18 cellular contexts compared by ENCODE assay signal in genomic region chr17:34248807-34249496, GRCh38. TPM values are rescaled to one million over a fixed set of nuclear protein-coding genes. Genes with fewer than 3 reads are reported as not detected.
DNase-seq lines count a peak whose midpoint lies in the region; ATAC-seq and TF ChIP-seq lines count a peak whose summit lies in the region.
"Had no signal": no experiment of that assay in that cellular context is flagged by ENCODE, and none has a peak within 500 bp of the region (broad histone marks: within the 10 kb centered on the region; RNA-seq: fewer than 3 reads in every experiment).

No MANE protein-coding gene starts in this region.

- TF ChIP-seq CTCF in colonic mucosa (IDR thresholded peaks at IDR 0.05) (no peak), osteoblast (IDR thresholded peaks at IDR 0.05; ENCODE audit: extremely low read depth, low read depth, low read length) (no peak)

- no peaks in the 10 kb centered on the region for H3K79me2 ChIP-seq in osteoblast (ENCODE audit: insufficient read depth, low read length)

- no peak overlapping the region for H2AFZ ChIP-seq in osteoblast (ENCODE audit: low read length)

- DNase-seq in right cardiac atrium: no peak
- no peak for DNase-seq in cardiac septum (ENCODE audit: low spot score)
- no peak for DNase-seq in colonic mucosa
- no peak for DNase-seq in osteoblast (ENCODE audit: insufficient read length, low spot score, missing footprints)
- no peak for DNase-seq in aorta
- no peak for DNase-seq in DMS153 (lab: John Stamatoyannopoulos, UW)
- no peak for DNase-seq in NCI-H748 (lab: John Stamatoyannopoulos, UW; ENCODE audit: unreplicated experiment)
- DNase-seq: activated naive CD4-positive, alpha-beta T cell; central memory CD4-positive, alpha-beta T cell; DMS 273 treated with DMSO at 0.1 percent for 48 hours; NCI-H2029; NCI-H82; substantia nigra had no signal

- 54% methylated on average over 4 of the region's 4 CpGs for WGBS in right cardiac atrium
- 34 to 44% methylated on average over 4 of the region's 4 CpGs for WGBS in aorta, 2 donors

- no peak overlapping the region for H3K9ac ChIP-seq in colonic mucosa (ENCODE audit: low read depth in 2 of 2, low read length in 2 of 2)

- intact Hi-C loops in right cardiac atrium (cut with DNase I) (no loop called here), cardiac septum (cut with DNase I) (no loop called here), colonic mucosa (cut with DNase I) (no loop called here), aorta (cut with DNase I) (loop anchor here (5.0 kb wide), 2 partner anchors 47 to 58 kb away; no protein-coding TSS in a partner anchor)

- ATAC-seq in right cardiac atrium: no peak
- no peak for ATAC-seq in aorta (ENCODE audit: low FRiP score)
- no peak for ATAC-seq in HG03139 (IDR thresholded peaks at IDR 0.05; ENCODE audit: unreplicated experiment)
- ATAC-seq: natural killer cell treated with Interleukin-12 subunit alpha and Interleukin-12 subunit beta and Interleukin-15 and Interleukin-18, amount 100 ng/mL, for 72 hours had no signal

- H3K27me3 ChIP-seq in right cardiac atrium (ENCODE audit: control insufficient read depth, insufficient read depth) (no peaks in the 10 kb centered on the region), colonic mucosa (no peaks in the 10 kb centered on the region), osteoblast (ENCODE audit: insufficient read depth, low read length) (no peaks in the 10 kb centered on the region), aorta (ENCODE audit: control insufficient read depth in 1 of 2, insufficient read depth in 2 of 2, low read length in 1 of 2) (no peaks in the 10 kb centered on the region)

- H3K4me3 ChIP-seq in right cardiac atrium (ENCODE audit: low read length) (no peak overlapping the region), colonic mucosa (no peak overlapping the region), osteoblast (ENCODE audit: insufficient read depth, low read length) (no peak overlapping the region), aorta (ENCODE audit: low read length in 2 of 2) (no peak overlapping the region)

- H3K4me1 ChIP-seq in right cardiac atrium (ENCODE audit: control insufficient read depth, insufficient read depth, low read length): peaks cover 35% of the 10 kb centered on the region
- H3K4me1 ChIP-seq in colonic mucosa: no peaks in the 10 kb centered on the region
- peaks cover 60% of the 10 kb centered on the region for H3K4me1 ChIP-seq in osteoblast (ENCODE audit: insufficient read depth, low read length)
- H3K4me1 ChIP-seq in aorta (ENCODE audit: control insufficient read depth in 1 of 2, insufficient read depth in 2 of 2, low read length in 2 of 2): peaks cover 16 to 38% of the 10 kb centered on the region in 2 donors

- H3K36me3 ChIP-seq in colonic mucosa (no peaks in the 10 kb centered on the region), osteoblast (ENCODE audit: insufficient read depth, low read length) (no peaks in the 10 kb centered on the region), aorta (ENCODE audit: control insufficient read depth in 1 of 2, insufficient read depth in 2 of 2, low read length in 1 of 2) (no peaks in the 10 kb centered on the region)

- H3K4me2 ChIP-seq in osteoblast (ENCODE audit: insufficient read depth, low read length): peak overlapping the region; percentile 19

- H3K27ac ChIP-seq in right cardiac atrium (ENCODE audit: low read length) (peak overlapping the region; percentile 42), colonic mucosa (peak overlapping the region; percentile 40), osteoblast (ENCODE audit: low read depth, low read length) (peak overlapping the region; percentile 95), aorta (ENCODE audit: low read depth in 1 of 2, low read length in 2 of 2) (peak overlapping the region; percentile 91 to 97)

- no peaks in the 10 kb centered on the region for H4K20me1 ChIP-seq in osteoblast (ENCODE audit: insufficient read depth, low read length)

- no peaks in the 10 kb centered on the region for H3K9me3 ChIP-seq in right cardiac atrium (ENCODE audit: control insufficient read depth, low read length)
- H3K9me3 ChIP-seq in colonic mucosa: no peaks in the 10 kb centered on the region
- no peaks in the 10 kb centered on the region for H3K9me3 ChIP-seq in osteoblast (ENCODE audit: low read depth, low read length)
- no peaks in the 10 kb centered on the region for H3K9me3 ChIP-seq in aorta (ENCODE audit: control insufficient read depth, low read length)

RNA-seq across cellular contexts. Expression of gene CCL2, which starts 6.1 kb away (rescaled TPM):
- total RNA-seq in right cardiac atrium (100 to 1,000 TPM in 1 of 4 donors, 10 to 100 TPM in 3; 24.7 to 211 (median 51.7) TPM), cardiac septum (42.3 TPM), colonic mucosa (10 to 100 TPM in 1 of 2 donors, 1 to 10 TPM in 1; 4.2 to 96.2 TPM), osteoblast (56.3 and 70.9 TPM in 2 replicates), aorta (100 to 1,000 TPM; 114 to 237 TPM)
- polyA plus RNA-seq in right cardiac atrium (93.8 TPM), aorta (100 to 1,000 TPM; 199 to 553 TPM)
- total RNA-seq: activated CD8-positive, alpha-beta memory T cell treated with anti-CD3 and anti-CD28 coated beads for 36 hours; SK-MEL-5 had no signal

RNA-seq across cellular contexts. Expression of gene CCL7, which starts 21.1 kb away (rescaled TPM):
- total RNA-seq in right cardiac atrium: not detected
- polyA plus RNA-seq in right cardiac atrium: not detected
- not detected for total RNA-seq in cardiac septum
- total RNA-seq in colonic mucosa: under 1 TPM in 1 of 2 donors, not detected in 1; 0.72 TPM
- total RNA-seq in osteoblast: 0.29 and 0.36 TPM in 2 replicates
- not detected for total RNA-seq in aorta
- polyA plus RNA-seq in aorta: not detected
- total RNA-seq: activated CD8-positive, alpha-beta memory T cell treated with anti-CD3 and anti-CD28 coated beads for 36 hours; kidney epithelial cell; natural killer cell treated with Interleukin-12 subunit alpha and Interleukin-12 subunit beta and Interleukin-15 and Interleukin-18, amount 100 ng/mL, for 72 hours; SK-MEL-5 had no signal

RNA-seq across cellular contexts. Expression of gene CCL11, which starts 36.6 kb away (rescaled TPM):
- total RNA-seq in right cardiac atrium (1 to 10 TPM in 1 of 4 donors, under 1 TPM in 3; 0.21 to 5.5 (median 0.82) TPM), cardiac septum (3.2 TPM), colonic mucosa (10 to 100 TPM in 1 of 2 donors, under 1 TPM in 1; 0.25 to 10.9 TPM), osteoblast (not detected in 2 replicates), aorta (not detected)
- polyA plus RNA-seq in right cardiac atrium (0.36 TPM), aorta (not detected)
- total RNA-seq: activated CD8-positive, alpha-beta memory T cell treated with anti-CD3 and anti-CD28 coated beads for 36 hours; kidney epithelial cell; natural killer cell treated with Interleukin-12 subunit alpha and Interleukin-12 subunit beta and Interleukin-15 and Interleukin-18, amount 100 ng/mL, for 72 hours; SK-MEL-5 had no signal

Comparison
In these comparisons a context has a peak if more than half of its experiments do, and no peak if none do; other contexts are left out.
1. H3K27ac ChIP-seq: peak in every context shown above with its lines; median percentile 95 in osteoblast; 94 in aorta; 42 in right cardiac atrium; 40 in colonic mucosa.
2. intact Hi-C loops: an anchor here in aorta (5.0 kb wide); none called in right cardiac atrium, cardiac septum and colonic mucosa.